ENCODE assay signal across 9 cellular contexts in the genomic region with DNA sequence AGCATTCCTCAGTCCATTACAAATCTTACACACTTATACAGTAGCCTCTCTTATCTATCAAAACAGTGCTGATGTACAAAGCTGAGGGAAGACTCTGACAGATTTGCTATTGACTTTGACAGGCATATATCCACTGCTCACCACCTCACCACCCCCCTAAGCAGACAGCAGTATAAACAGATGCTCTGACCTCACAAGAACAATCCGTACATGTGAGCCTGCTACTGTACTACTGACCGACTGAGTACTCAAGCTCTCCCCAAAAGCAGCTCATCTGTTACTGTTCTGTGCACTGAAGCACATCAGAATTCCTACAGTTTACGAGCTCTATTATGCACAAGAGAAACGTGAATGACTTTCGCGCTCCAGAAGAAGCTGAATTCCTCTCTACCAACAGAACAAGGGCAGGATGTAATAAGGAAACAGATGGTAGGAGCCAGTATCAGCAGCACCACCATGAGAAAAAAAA.
DNase-seq lines count a peak whose midpoint lies in the region; ATAC-seq and TF ChIP-seq lines count a peak whose summit lies in the region.
"Had no signal": no experiment of that assay in that cellular context is flagged by ENCODE, and none has a peak within 500 bp of the region (broad histone marks: within the 10 kb centered on the region; RNA-seq: fewer than 3 reads in every experiment).

No MANE protein-coding gene starts in this region.

- peak overlapping the region; percentile 1 for H3K4me3 ChIP-seq in astrocyte of the cerebellum (ENCODE audit: low read depth, low read length)
- H3K4me3 ChIP-seq: HAP-1 had no signal

- TF ChIP-seq CTCF in AG09319 (IDR thresholded peaks at IDR 0.05; ENCODE audit: low read depth, low read length) (no peak), astrocyte of the cerebellum (IDR thresholded peaks at IDR 0.05; ENCODE audit: low read depth, low read length, missing control alignments) (no peak)

- peak; percentile 19 for DNase-seq in AG09319 (ENCODE audit: extremely low read depth, low read depth)
- peak; percentile 81 for DNase-seq in M059J (ENCODE audit: low read depth)
- peak; percentile 63 for DNase-seq in astrocyte of the cerebellum (ENCODE audit: low read depth)
- peak; percentile 71 for DNase-seq in medulla oblongata (ENCODE audit: extremely low spot score)
- DNase-seq in H4 (ENCODE audit: low spot score): no peak
- DNase-seq in stimulated activated CD4-positive, alpha-beta T cell treated with anti-CD3 and anti-CD28 coated beads, Interleukin-1b, Interleukin-23, amount 100 ng/mL, for 48 hours: no peak
- no peak for DNase-seq in NOMO-1 treated with dmso at 0.1 percent for 144 hours (lab: John Stamatoyannopoulos, UW; ENCODE audit: unreplicated experiment)

- ATAC-seq in HG03139 (IDR thresholded peaks at IDR 0.05; ENCODE audit: unreplicated experiment): no peak

- in situ Hi-C loops in astrocyte of the cerebellum (cut with HindIII; ENCODE audit: low sequenced_read_pairs): no loop called here

Comparison
In these comparisons a context has a peak if more than half of its experiments do, and no peak if none do; other contexts are left out.
1. DNase-seq: peak in AG09319 (single experiment), M059J (single experiment), astrocyte of the cerebellum (single experiment) and medulla oblongata (single experiment); none in H4 (single experiment), stimulated activated CD4-positive, alpha-beta T cell treated with anti-CD3 and anti-CD28 coated beads, Interleukin-1b, Interleukin-23, amount 100 ng/mL, for 48 hours (single experiment) and NOMO-1 treated with dmso at 0.1 percent for 144 hours (single experiment).